In the genomic region with DNA sequence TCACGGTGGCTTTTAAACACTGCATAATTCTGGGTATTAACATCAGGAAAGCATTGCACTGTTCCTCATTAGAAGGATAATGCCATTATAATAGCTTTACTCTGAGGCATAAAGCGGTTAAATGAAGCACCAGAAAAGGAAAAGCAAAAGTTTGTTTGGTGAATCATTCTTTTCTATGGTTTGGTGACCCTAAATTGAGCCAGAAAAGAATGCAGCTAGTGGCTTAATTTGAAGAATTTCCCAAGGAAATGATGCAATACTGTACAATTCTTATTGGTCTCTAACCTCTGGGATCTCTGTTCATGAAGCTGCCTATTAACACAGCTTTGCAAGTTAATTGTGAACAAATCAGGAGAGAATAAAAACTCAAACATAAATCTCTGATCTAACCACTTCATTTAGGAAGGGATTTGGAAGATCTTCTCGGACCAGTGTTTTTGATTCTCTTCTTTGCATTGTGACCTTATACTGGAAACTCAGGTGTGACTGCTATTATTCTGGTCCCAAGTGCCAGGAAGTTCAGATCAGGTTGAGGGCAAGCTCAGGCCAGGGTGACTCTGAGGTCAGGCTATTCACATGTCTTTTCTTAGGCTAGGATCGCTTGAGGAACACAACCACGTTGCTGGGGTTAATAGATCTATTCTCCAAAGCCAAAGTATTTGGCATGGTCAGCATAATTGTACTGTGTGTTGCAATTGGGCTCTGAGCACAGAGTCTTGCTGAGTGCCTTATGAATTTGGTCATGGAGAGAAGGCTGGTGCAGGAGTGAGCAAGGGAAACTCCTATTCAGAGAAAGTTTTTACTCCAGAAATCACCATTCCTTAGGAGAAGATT, we compare ENCODE assay signal across 9 cellular contexts. TPM values are rescaled to one million over a fixed set of nuclear protein-coding genes. Genes with fewer than 3 reads are reported as not detected.
A peak's percentile ranks its signal among the peaks of the same experiment; 100 is the strongest.
DNase-seq lines count a peak whose midpoint lies in the region; ATAC-seq, FAIRE-seq and TF ChIP-seq lines count a peak whose summit lies in the region.
"Had no signal": no experiment of that assay in that cellular context is flagged by ENCODE, and none has a peak within 500 bp of the region (broad histone marks: within the 10 kb centered on the region; RNA-seq: fewer than 3 reads in every experiment).

No MANE protein-coding gene starts in this region.

- H3K4me3 ChIP-seq in BLaER1 (no peak overlapping the region), MG63 (no peak overlapping the region; the same call in 1 of the 2 replicates), bronchial epithelial cell (ENCODE audit: low read depth, low read length) (no peak overlapping the region)

- ATAC-seq in GM21737 (IDR thresholded peaks at IDR 0.05; ENCODE audit: unreplicated experiment) (no peak), GM18858 (IDR thresholded peaks at IDR 0.05; ENCODE audit: unreplicated experiment) (no peak), HG03354 (IDR thresholded peaks at IDR 0.05; ENCODE audit: poor library complexity, severe bottlenecking, unreplicated experiment) (no peak)

- H3K27ac ChIP-seq in BLaER1 = no peak overlapping the region

- peaks cover 12% of the 10 kb centered on the region for H3K9me3 Mint-ChIP-seq in mesothelial cell of epicardium

- H3K27me3 ChIP-seq in BLaER1 (no peaks in the 10 kb centered on the region), MG63 (no peaks in the 10 kb centered on the region), bronchial epithelial cell (ENCODE audit: control insufficient read depth, insufficient read depth, low read length) (no peaks in the 10 kb centered on the region)

- H3K36me3 Mint-ChIP-seq in mesothelial cell of epicardium = peaks cover 3% of the 10 kb centered on the region

- peak overlapping the region; percentile 36 for H3K4me2 ChIP-seq in BLaER1

- H3K4me1 Mint-ChIP-seq in mesothelial cell of epicardium = peaks cover 34% of the 10 kb centered on the region

- H3K9me3 ChIP-seq in BLaER1 (no peaks in the 10 kb centered on the region), MG63 (peaks cover 7% of the 10 kb centered on the region; the same call in 1 of the 2 replicates)

- no peak for FAIRE-seq in bronchial epithelial cell (lab: Jason Lieb, UNC)

- no peaks in the 10 kb centered on the region for H3K36me3 ChIP-seq in BLaER1
- H3K36me3 ChIP-seq in MG63 = no peaks in the 10 kb centered on the region
- H3K36me3 ChIP-seq in bronchial epithelial cell (ENCODE audit: control insufficient read depth, insufficient read depth, low read length) = no peaks in the 10 kb centered on the region

- H3K4me3 Mint-ChIP-seq in mesothelial cell of epicardium = no peak overlapping the region
- H3K4me3 Mint-ChIP-seq: neural crest cell had no signal

- peak; percentile 58 for DNase-seq in MG63
- peak; percentile 75 for DNase-seq in bronchial epithelial cell (ENCODE audit: low read depth)
- no peak for DNase-seq in mesothelial cell of epicardium (ENCODE audit: low spot score in 2 of 2, unreplicated experiment in 2 of 2)
- DNase-seq in NCI-H2081 treated with DMSO at 0.1 percent for 48 hours (lab: John Stamatoyannopoulos, UW) = no peak

- H3K4me1 ChIP-seq in BLaER1 = peaks cover 8% of the 10 kb centered on the region

- H3K27me3 Mint-ChIP-seq in mesothelial cell of epicardium (ENCODE audit: low read depth) = no peaks in the 10 kb centered on the region

- TF ChIP-seq CTCF in bronchial epithelial cell (IDR thresholded peaks at IDR 0.05; ENCODE audit: insufficient read depth, low read length, severe bottlenecking) (no peak), mesothelial cell of epicardium (IDR thresholded peaks at IDR 0.05; ENCODE audit: unreplicated experiment) (no peak)

- H3K9ac ChIP-seq in BLaER1 = no peak overlapping the region

- H3K27ac Mint-ChIP-seq in mesothelial cell of epicardium = peak overlapping the region; percentile 96

- H4K20me1 ChIP-seq in BLaER1 = no peaks in the 10 kb centered on the region

RNA-seq across cellular contexts. Expression of a gene that starts 11.3 kb away (rescaled TPM):
- total RNA-seq in MG63 (2014; rRNA removed; shearing (Covaris generic); ENCODE audit: low replicate concordance) = 21.3 and 24.6 TPM in 2 replicates
- total RNA-seq in bronchial epithelial cell = 66.6 and 97.4 TPM in 2 replicates
- 106 to 114 TPM (median 107 TPM) in 3 replicates for total RNA-seq in mesothelial cell of epicardium

Comparison
In these comparisons a context has a peak if more than half of its experiments do, and no peak if none do; other contexts are left out.
1. DNase-seq: peak in MG63 (single experiment) and bronchial epithelial cell (single experiment); none in mesothelial cell of epicardium (0 of 2) and NCI-H2081 treated with DMSO at 0.1 percent for 48 hours (single experiment).